In genomic region chr7:30173058-30173897, GRCh38 we compare ENCODE assay signal across 8 cellular contexts. TPM values are rescaled to one million over a fixed set of nuclear protein-coding genes. Genes with fewer than 3 reads are reported as not detected.
A peak's percentile ranks its signal among the peaks of the same experiment; 100 is the strongest.
DNase-seq lines count a peak whose midpoint lies in the region; ATAC-seq and TF ChIP-seq lines count a peak whose summit lies in the region.

No MANE protein-coding gene starts in this region.

- H3K9me3 Mint-ChIP-seq in activated T-helper 2 cell treated with anti-CD3 and anti-CD28 coated beads, Interferon-gamma antibody, Interleukin-2, Interleukin-4, amounts not matched to agents 10 μg/mL and 5 μg/mL and 100 μg/mL, durations not matched to agents 14 hours and 24 hours and 36 hours = no peaks in the 10 kb centered on the region
- no peaks in the 10 kb centered on the region for H3K9me3 Mint-ChIP-seq in naive thymus-derived CD8-positive, alpha-beta T cell

- no peak overlapping the region for H3K4me3 Mint-ChIP-seq in activated T-helper 2 cell treated with anti-CD3 and anti-CD28 coated beads, Interferon-gamma antibody, Interleukin-2, Interleukin-4, amounts not matched to agents 10 μg/mL and 5 μg/mL and 100 μg/mL, durations not matched to agents 14 hours and 24 hours and 36 hours (ENCODE audit: low read depth)
- H3K4me3 Mint-ChIP-seq in naive thymus-derived CD8-positive, alpha-beta T cell = no peak overlapping the region

- no peaks in the 10 kb centered on the region for H3K36me3 Mint-ChIP-seq in activated T-helper 2 cell treated with anti-CD3 and anti-CD28 coated beads, Interferon-gamma antibody, Interleukin-2, Interleukin-4, amounts not matched to agents 10 μg/mL and 5 μg/mL and 100 μg/mL, durations not matched to agents 14 hours and 24 hours and 36 hours (ENCODE audit: low read depth)
- no peaks in the 10 kb centered on the region for H3K36me3 Mint-ChIP-seq in naive thymus-derived CD8-positive, alpha-beta T cell

- H3K36me3 ChIP-seq in HEK293 (ENCODE audit: control insufficient read depth in 2 of 2, insufficient read depth in 1 of 2, low read length in 2 of 2) = no peaks in the 10 kb centered on the region

- no peak for ATAC-seq in GM19463 (IDR thresholded peaks at IDR 0.05; ENCODE audit: unreplicated experiment)
- no peak for ATAC-seq in naive thymus-derived CD8-positive, alpha-beta T cell

- H3K27ac Mint-ChIP-seq in activated T-helper 2 cell treated with anti-CD3 and anti-CD28 coated beads, Interferon-gamma antibody, Interleukin-2, Interleukin-4, amounts not matched to agents 10 μg/mL and 5 μg/mL and 100 μg/mL, durations not matched to agents 14 hours and 24 hours and 36 hours = no peak overlapping the region
- no peak overlapping the region for H3K27ac Mint-ChIP-seq in naive thymus-derived CD8-positive, alpha-beta T cell

- H3K27ac ChIP-seq in HEK293 (ENCODE audit: extremely low read depth, low read depth, low read length) = no peak overlapping the region
- H3K27ac ChIP-seq in dorsolateral prefrontal cortex = peak overlapping the region; percentile 63 to 98 (median 91)

- POLR2A ChIA-PET in HEK293 (lab: Yijun Ruan, JAX) = interaction anchor here (1.1 kb wide), 1 partner anchor 10 kb away, joined by 4 read pairs; no protein-coding TSS in a partner anchor
- POLR2A ChIA-PET in naive thymus-derived CD8-positive, alpha-beta T cell (lab: Charles Lee) = no interaction called here

- TF ChIP-seq CTCF in HEK293 (tag by site-specific recombination; IDR thresholded peaks at IDR 0.05) (peak; percentile 34; the same call in 1 of the 2 replicates), dorsolateral prefrontal cortex (IDR thresholded peaks at IDR 0.05 in 54 of 56, conservative IDR thresholded peaks at IDR 0.05 in 2 of 56; ENCODE audit: low read depth in 1 of 56, partially characterized antibody in 56 of 56) (peak in 52 of 56 donors; percentile 19 to 70 (median 49))

- intact Hi-C loops in dorsolateral prefrontal cortex (cut with DNase I) = loop anchor here (1.0 to 10.0 kb wide), 5 partner anchors 11 to 332 kb away; partner anchors contain the start of genes ZNRF2 (in 2 of the 2) and GGCT (in 1 of the 2)
- intact Hi-C loops in activated T-helper 2 cell treated with anti-CD3 and anti-CD28 coated beads, Interferon-gamma antibody, Interleukin-2, Interleukin-4, amounts not matched to agents 10 μg/mL and 5 μg/mL and 100 μg/mL, durations not matched to agents 14 hours and 24 hours and 36 hours (cut with micrococcal nuclease) = no loop called here

- no peak overlapping the region for H3K4me3 ChIP-seq in HEK293 (ENCODE audit: low read depth, low read length)
- peak overlapping the region in 36 of 59 donors; percentile 3 to 48 (median 16) for H3K4me3 ChIP-seq in dorsolateral prefrontal cortex

- no peaks in the 10 kb centered on the region for H3K9me3 ChIP-seq in HEK293 (ENCODE audit: control insufficient read depth, insufficient read depth, low read depth, low read length)

- CTCF ChIA-PET in HEK293 (lab: Yijun Ruan, JAX) = interaction anchor here (0.5 to 2.0 kb wide), 9 partner anchors 9 to 421 kb away, joined by 3 to 7 read pairs (median 3); no protein-coding TSS in a partner anchor

- H3K4me1 Mint-ChIP-seq in activated T-helper 2 cell treated with anti-CD3 and anti-CD28 coated beads, Interferon-gamma antibody, Interleukin-2, Interleukin-4, amounts not matched to agents 10 μg/mL and 5 μg/mL and 100 μg/mL, durations not matched to agents 14 hours and 24 hours and 36 hours (ENCODE audit: low read depth) = no peaks in the 10 kb centered on the region
- peaks cover 0 to 28% (median 1%) of the 10 kb centered on the region in 4 donors for H3K4me1 Mint-ChIP-seq in naive thymus-derived CD8-positive, alpha-beta T cell

- DNase-seq in NCI-H82 treated with DMSO at 0.1 percent for 48 hours (lab: John Stamatoyannopoulos, UW; ENCODE audit: unreplicated experiment) = peak; percentile 70
- peak; percentile 75 to 97 (median 94) for DNase-seq in dorsolateral prefrontal cortex
- DNase-seq in middle frontal gyrus (ENCODE audit: extremely low spot score, low spot score) = peak; percentile 90
- DNase-seq in activated T-helper 2 cell treated with anti-CD3 and anti-CD28 coated beads, Interferon-gamma antibody, Interleukin-2, Interleukin-4, amounts not matched to agents 10 μg/mL and 5 μg/mL and 100 μg/mL, durations not matched to agents 14 hours and 24 hours and 36 hours (ENCODE audit: low spot score) = no peak
- DNase-seq in SKM-1 treated with dmso at 0.1 percent for 144 hours (lab: John Stamatoyannopoulos, UW; ENCODE audit: unreplicated experiment) = no peak
- DNase-seq in naive thymus-derived CD8-positive, alpha-beta T cell = no peak

- H3K4me1 ChIP-seq in HEK293 (ENCODE audit: control insufficient read depth, insufficient read depth, low read length) = peaks cover 10% of the 10 kb centered on the region

- H3K27me3 ChIP-seq in dorsolateral prefrontal cortex = no peaks in the 10 kb centered on the region

- H3K27me3 Mint-ChIP-seq in activated T-helper 2 cell treated with anti-CD3 and anti-CD28 coated beads, Interferon-gamma antibody, Interleukin-2, Interleukin-4, amounts not matched to agents 10 μg/mL and 5 μg/mL and 100 μg/mL, durations not matched to agents 14 hours and 24 hours and 36 hours (ENCODE audit: low read depth) = peaks cover 4% of the 10 kb centered on the region
- H3K27me3 Mint-ChIP-seq in naive thymus-derived CD8-positive, alpha-beta T cell = peaks cover 0 to 3% (median 0%) of the 10 kb centered on the region in 5 donors

TF ChIP-seq in HEK293, 187 proteins besides CTCF, POLR2A, EP300 and RAD21:
- peak; percentile 27; the same call in 1 of the 2 replicates for TF ChIP-seq GLIS1 (tag by site-specific recombination; IDR thresholded peaks at IDR 0.05)
- peak; percentile 52 for TF ChIP-seq ZBTB17 (tag by site-specific recombination; IDR thresholded peaks at IDR 0.05)
- peak; percentile 41 for TF ChIP-seq ZIC2 (tag by site-specific recombination; IDR thresholded peaks at IDR 0.05)
- peak; percentile 51 for TF ChIP-seq ZNF335 (tag by site-specific recombination; conservative IDR thresholded peaks at IDR 0.05)
- peak; percentile 84; the same call in 1 of the 2 replicates for TF ChIP-seq ZSCAN30 (tag by site-specific recombination; IDR thresholded peaks at IDR 0.05)
- peak; percentile 48; the same call in 1 of the 2 replicates for TF ChIP-seq ZNF768 (tag by site-specific recombination; IDR thresholded peaks at IDR 0.05)
- no peak for TF ChIP-seq BCL11A (tag by site-specific recombination; IDR thresholded peaks at IDR 0.05; ENCODE audit: low read depth)
- TF ChIP-seq ZEB2 (tag by site-specific recombination; IDR thresholded peaks at IDR 0.05) = 0 out of 2 replicates have a peak, but pooled peaks have one; percentile 20
- TF ChIP-seq ZNF302 (tag by site-specific recombination; IDR thresholded peaks at IDR 0.05; ENCODE audit: low read depth) = no peak
- peak; percentile 52 for TF ChIP-seq ZNF654 (tag by site-specific recombination; IDR thresholded peaks at IDR 0.05; ENCODE audit: low read depth)
- TF ChIP-seq ZNF660 (tag by site-specific recombination; IDR thresholded peaks at IDR 0.05) = 0 out of 2 replicates have a peak, but pooled peaks have one; percentile 20
- TF ChIP-seq, protein P1, sequence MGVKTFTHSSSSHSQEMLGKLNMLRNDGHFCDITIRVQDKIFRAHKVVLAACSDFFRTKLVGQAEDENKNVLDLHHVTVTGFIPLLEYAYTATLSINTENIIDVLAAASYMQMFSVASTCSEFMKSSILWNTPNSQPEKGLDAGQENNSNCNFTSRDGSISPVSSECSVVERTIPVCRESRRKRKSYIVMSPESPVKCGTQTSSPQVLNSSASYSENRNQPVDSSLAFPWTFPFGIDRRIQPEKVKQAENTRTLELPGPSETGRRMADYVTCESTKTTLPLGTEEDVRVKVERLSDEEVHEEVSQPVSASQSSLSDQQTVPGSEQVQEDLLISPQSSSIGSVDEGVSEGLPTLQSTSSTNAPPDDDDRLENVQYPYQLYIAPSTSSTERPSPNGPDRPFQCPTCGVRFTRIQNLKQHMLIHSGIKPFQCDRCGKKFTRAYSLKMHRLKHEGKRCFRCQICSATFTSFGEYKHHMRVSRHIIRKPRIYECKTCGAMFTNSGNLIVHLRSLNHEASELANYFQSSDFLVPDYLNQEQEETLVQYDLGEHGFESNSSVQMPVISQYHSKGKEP (tag by site-specific recombination; IDR thresholded peaks at IDR 0.05) = peak; percentile 90
- no peak for TF ChIP-seq SALL2 (tag by site-specific recombination; IDR thresholded peaks at IDR 0.05; ENCODE audit: borderline replicate concordance)
- TF ChIP-seq ZNF341 (tag by site-specific recombination; IDR thresholded peaks at IDR 0.05; ENCODE audit: low read depth) = 0 out of 2 replicates have a peak, but pooled peaks have one; percentile 14
- peak; percentile 51; the same call in 1 of the 2 replicates for TF ChIP-seq FEZF1 (tag by site-specific recombination; IDR thresholded peaks at IDR 0.05)
- no peak for TF ChIP-seq ZNF18 (tag by site-specific recombination; IDR thresholded peaks at IDR 0.05)
- no peak for TF ChIP-seq ZNF48 (tag by site-specific recombination; IDR thresholded peaks at IDR 0.05)
- TF ChIP-seq ZBTB1 (tag by site-specific recombination; IDR thresholded peaks at IDR 0.05) = no peak

RNA-seq across cellular contexts. Expression of gene MTURN, which starts 38.5 kb away (rescaled TPM):
- 1,000 to 10,000 TPM in 11 of 120 experiments, 100 to 1,000 TPM in 109; 338 to 1,341 (median 633) TPM for total RNA-seq in dorsolateral prefrontal cortex
- 4.0 and 4.7 TPM in 2 replicates for total RNA-seq in activated T-helper 2 cell treated with anti-CD3 and anti-CD28 coated beads, Interferon-gamma antibody, Interleukin-2, Interleukin-4, amounts not matched to agents 10 μg/mL and 5 μg/mL and 100 μg/mL, durations not matched to agents 14 hours and 24 hours and 36 hours
- 10 to 100 TPM; 16.5 to 18.0 TPM for total RNA-seq in naive thymus-derived CD8-positive, alpha-beta T cell
- polyA plus RNA-seq in naive thymus-derived CD8-positive, alpha-beta T cell = 1 to 10 TPM; 1.4 to 5.2 (median 3.3) TPM

Comparison
In these comparisons a context has a peak if more than half of its experiments do, and no peak if none do; other contexts are left out.
1. DNase-seq: peak in NCI-H82 treated with DMSO at 0.1 percent for 48 hours (single experiment), dorsolateral prefrontal cortex (10 of 10) and middle frontal gyrus (single experiment); none in activated T-helper 2 cell treated with anti-CD3 and anti-CD28 coated beads, Interferon-gamma antibody, Interleukin-2, Interleukin-4, amounts not matched to agents 10 μg/mL and 5 μg/mL and 100 μg/mL, durations not matched to agents 14 hours and 24 hours and 36 hours (single experiment), SKM-1 treated with dmso at 0.1 percent for 144 hours (single experiment) and naive thymus-derived CD8-positive, alpha-beta T cell (0 of 10).
2. RNA of gene MTURN, which starts 38.5 kb away (total RNA-seq): 338 to 1,341 TPM in dorsolateral prefrontal cortex; 16.5 to 18.0 TPM in naive thymus-derived CD8-positive, alpha-beta T cell and 4.0 to 4.7 TPM in activated T-helper 2 cell treated with anti-CD3 and anti-CD28 coated beads, Interferon-gamma antibody, Interleukin-2, Interleukin-4, amounts not matched to agents 10 μg/mL and 5 μg/mL and 100 μg/mL, durations not matched to agents 14 hours and 24 hours and 36 hours; every median in the first group is over 10 times any median in the second.